Comparison of ENCODE assay signal across 15 cellular contexts in the genomic region with DNA sequence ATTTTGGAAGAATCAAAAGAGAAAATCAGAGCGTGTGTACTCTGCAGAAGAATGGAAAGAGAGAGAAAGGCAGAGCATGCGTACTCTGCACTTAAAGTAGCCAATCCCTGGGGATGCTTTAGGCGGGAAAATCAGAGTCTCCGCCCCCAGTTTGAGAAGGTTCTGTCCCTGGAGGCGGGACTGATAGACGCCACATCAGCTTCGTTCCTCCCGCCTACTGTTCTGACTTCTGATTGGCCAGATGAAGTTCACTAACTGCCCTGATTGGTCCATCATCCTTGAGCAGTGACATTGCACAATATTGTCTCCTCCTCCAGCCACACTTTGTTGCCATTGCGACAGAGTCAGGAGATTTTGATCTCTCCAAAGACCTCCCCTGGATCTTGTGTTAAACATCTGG. TPM values are rescaled to one million over a fixed set of nuclear protein-coding genes. Genes with fewer than 3 reads are reported as not detected.
DNase-seq lines count a peak whose midpoint lies in the region; ATAC-seq and TF ChIP-seq lines count a peak whose summit lies in the region.
"Had no signal": no experiment of that assay in that cellular context is flagged by ENCODE, and none has a peak within 500 bp of the region (broad histone marks: within the 10 kb centered on the region; RNA-seq: fewer than 3 reads in every experiment).

No MANE protein-coding gene starts in this region.

- 77 to 86% (median 79%) methylated on average over 9 of the region's 9 CpGs for WGBS in heart left ventricle, 4 donors
- 54 to 77% methylated on average over 9 of the region's 9 CpGs for WGBS in testis, 2 donors
- WGBS in stomach, 5 donors: 73 to 84% (median 80%) methylated on average over 9 of the region's 9 CpGs

- no peak for ATAC-seq in heart left ventricle
- no peak for ATAC-seq in WTC11
- ATAC-seq: activated naive CD8-positive, alpha-beta T cell treated with anti-CD3 and anti-CD28 coated beads, Interleukin-2, amount 50 U/mL, for 24 hours had no signal

- CTCF ChIA-PET in WTC11 (lab: Charles Lee): no interaction called here
- CTCF ChIA-PET in CD8-positive, alpha-beta memory T cell (lab: Charles Lee): no interaction called here

- H3K27ac ChIP-seq in heart left ventricle: no peak overlapping the region
- H3K27ac ChIP-seq in testis: no peak overlapping the region
- H3K27ac ChIP-seq in stomach: no peak overlapping the region
- no peak overlapping the region for H3K27ac ChIP-seq in CD8-positive, alpha-beta memory T cell (ENCODE audit: low read depth, low read length)

- TF ChIP-seq CTCF in heart left ventricle (IDR thresholded peaks at IDR 0.05) (no peak), WTC11 (IDR thresholded peaks at IDR 0.05) (no peak), testis (IDR thresholded peaks at IDR 0.05) (no peak), stomach (IDR thresholded peaks at IDR 0.05) (no peak)

- H3K36me3 ChIP-seq in heart left ventricle (no peaks in the 10 kb centered on the region), testis (ENCODE audit: low read depth, missing control alignments) (no peaks in the 10 kb centered on the region), stomach (no peaks in the 10 kb centered on the region)
- H3K36me3 ChIP-seq in CD8-positive, alpha-beta memory T cell (ENCODE audit: insufficient read depth, low read length): no peaks in the 10 kb centered on the region

- TF ChIP-seq POLR2A in heart left ventricle (IDR thresholded peaks at IDR 0.05) (no peak), testis (IDR thresholded peaks at IDR 0.05) (no peak), stomach (IDR thresholded peaks at IDR 0.05) (no peak)

- H3K4me1 Mint-ChIP-seq in WTC11: no peaks in the 10 kb centered on the region
- H3K4me1 Mint-ChIP-seq in CD8-positive, alpha-beta memory T cell: no peaks in the 10 kb centered on the region
- H3K4me1 Mint-ChIP-seq: activated naive CD8-positive, alpha-beta T cell treated with anti-CD3 and anti-CD28 coated beads, Interleukin-2, amount 50 U/mL, for 24 hours had no signal

- H3K9me3 Mint-ChIP-seq in WTC11: peaks cover 8% of the 10 kb centered on the region
- H3K9me3 Mint-ChIP-seq in CD8-positive, alpha-beta memory T cell: no peaks in the 10 kb centered on the region
- H3K9me3 Mint-ChIP-seq: activated naive CD8-positive, alpha-beta T cell treated with anti-CD3 and anti-CD28 coated beads, Interleukin-2, amount 50 U/mL, for 24 hours had no signal

- H3K4me3 ChIP-seq in heart left ventricle: no peak overlapping the region
- H3K4me3 ChIP-seq in testis: no peak overlapping the region
- no peak overlapping the region for H3K4me3 ChIP-seq in stomach
- no peak overlapping the region for H3K4me3 ChIP-seq in CD8-positive, alpha-beta memory T cell (ENCODE audit: low read length)

- intact Hi-C loops in heart left ventricle (cut with DNase I) (no loop called here), cardiac septum (cut with DNase I) (no loop called here), testis (cut with DNase I; ENCODE audit: low total_unique reads) (no loop called here), stomach (cut with DNase I; ENCODE audit: low total_unique reads) (no loop called here)

- peak in 3 of 5 donors; percentile 6 to 27 (median 11) for DNase-seq in heart left ventricle
- DNase-seq in cardiac septum (ENCODE audit: low spot score): no peak
- peak; percentile 4 for DNase-seq in KBM-7
- peak; percentile 13 for DNase-seq in WTC11 (ENCODE audit: low spot score)
- DNase-seq in testis: peak; percentile 14
- no peak for DNase-seq in stomach
- DNase-seq in NK-92 treated with Interleukin-12 subunit alpha and Interleukin-12 subunit beta, amount 100 ng/mL, for 24 hours (lab: John Stamatoyannopoulos, UW): no peak
- DNase-seq in CD8-positive, alpha-beta memory T cell: no peak
- DNase-seq: activated naive CD8-positive, alpha-beta T cell treated with anti-CD3 and anti-CD28 coated beads, Interleukin-2, amount 50 U/mL, for 24 hours; GF-D8; MM.1S; NCI-H446 treated with DMSO at 0.1 percent for 48 hours; posterior cingulate gyrus had no signal

- H3K27me3 ChIP-seq in heart left ventricle: no peaks in the 10 kb centered on the region
- no peaks in the 10 kb centered on the region for H3K27me3 ChIP-seq in testis
- no peaks in the 10 kb centered on the region for H3K27me3 ChIP-seq in stomach
- no peaks in the 10 kb centered on the region for H3K27me3 ChIP-seq in CD8-positive, alpha-beta memory T cell (ENCODE audit: insufficient read depth, low read length, poor library complexity, severe bottlenecking)

- TF ChIP-seq EP300 in stomach (IDR thresholded peaks at IDR 0.05): no peak

- H3K4me1 ChIP-seq in heart left ventricle: no peaks in the 10 kb centered on the region
- no peaks in the 10 kb centered on the region for H3K4me1 ChIP-seq in testis
- no peaks in the 10 kb centered on the region for H3K4me1 ChIP-seq in stomach
- no peaks in the 10 kb centered on the region for H3K4me1 ChIP-seq in CD8-positive, alpha-beta memory T cell (ENCODE audit: insufficient read depth, low read length)

- POLR2A ChIA-PET in WTC11 (lab: Charles Lee): no interaction called here
- POLR2A ChIA-PET in CD8-positive, alpha-beta memory T cell (lab: Charles Lee): no interaction called here

- peaks cover 6% of the 10 kb centered on the region for H3K27me3 Mint-ChIP-seq in WTC11 (ENCODE audit: low read depth)
- H3K27me3 Mint-ChIP-seq in CD8-positive, alpha-beta memory T cell: peaks cover 3 to 6% of the 10 kb centered on the region in 2 donors
- H3K27me3 Mint-ChIP-seq: activated naive CD8-positive, alpha-beta T cell treated with anti-CD3 and anti-CD28 coated beads, Interleukin-2, amount 50 U/mL, for 24 hours had no signal

- H3K4me3 Mint-ChIP-seq in WTC11: no peak overlapping the region
- no peak overlapping the region for H3K4me3 Mint-ChIP-seq in CD8-positive, alpha-beta memory T cell
- H3K4me3 Mint-ChIP-seq: activated naive CD8-positive, alpha-beta T cell treated with anti-CD3 and anti-CD28 coated beads, Interleukin-2, amount 50 U/mL, for 24 hours had no signal

- H3K36me3 Mint-ChIP-seq in WTC11: no peaks in the 10 kb centered on the region
- H3K36me3 Mint-ChIP-seq in CD8-positive, alpha-beta memory T cell: no peaks in the 10 kb centered on the region

- H3K9me3 ChIP-seq in heart left ventricle: no peaks in the 10 kb centered on the region
- no peaks in the 10 kb centered on the region for H3K9me3 ChIP-seq in testis
- H3K9me3 ChIP-seq in stomach: peaks cover 0 to 4% (median 0%) of the 10 kb centered on the region in 4 donors
- no peaks in the 10 kb centered on the region for H3K9me3 ChIP-seq in CD8-positive, alpha-beta memory T cell (ENCODE audit: low read length)

- in situ Hi-C loops in KBM-7 (cut with MboI; ENCODE audit: low pct_unique_long_range_greater_than_20kb, low sequenced_read_pairs): loop anchor here (25.0 kb wide), 2 partner anchors 92 to 158 kb away; partner anchors contain the start of gene SSX5

- no peak overlapping the region for H3K27ac Mint-ChIP-seq in WTC11
- H3K27ac Mint-ChIP-seq in CD8-positive, alpha-beta memory T cell: no peak overlapping the region
- H3K27ac Mint-ChIP-seq: activated naive CD8-positive, alpha-beta T cell treated with anti-CD3 and anti-CD28 coated beads, Interleukin-2, amount 50 U/mL, for 24 hours had no signal

TF ChIP-seq in WTC11, 78 proteins besides CTCF, POLR2A, EP300 and RAD21:
- TF ChIP-seq ZNF671 (CRISPR knock-in tag; IDR thresholded peaks at IDR 0.05) (no peak), NFYB (CRISPR knock-in tag; conservative IDR thresholded peaks at IDR 0.05; ENCODE audit: low read depth) (0 out of 2 replicates have a peak, but pooled peaks have one; percentile 29)

RNA-seq across cellular contexts. Expression of gene SSX1, which starts 23.8 kb away (rescaled TPM):
- total RNA-seq in heart left ventricle (not detected), cardiac septum (not detected), WTC11 (2021) (0.34 TPM in 1 of 3 replicates, not detected in the others), testis (10 to 100 TPM in 1 of 2 donors, 1 to 10 TPM in 1; 6.0 to 14.3 TPM), stomach (not detected)
- polyA plus RNA-seq in heart left ventricle (not detected), testis (ENCODE audit: insufficient read depth, low read depth, low replicate concordance) (11.0 TPM), stomach (not detected)
- not detected for total RNA-seq in CD8-positive, alpha-beta memory T cell
- polyA plus RNA-seq in CD8-positive, alpha-beta memory T cell: not detected
- total RNA-seq: mononuclear cell had no signal
- polyA plus RNA-seq: esophagus had no signal

Comparison
In these comparisons a context has a peak if more than half of its experiments do, and no peak if none do; other contexts are left out.
1. DNase-seq: peak in heart left ventricle (3 of 5), KBM-7 (single experiment), WTC11 (single experiment) and testis (single experiment); none in cardiac septum (single experiment), stomach (single experiment), NK-92 treated with Interleukin-12 subunit alpha and Interleukin-12 subunit beta, amount 100 ng/mL, for 24 hours (single experiment) and CD8-positive, alpha-beta memory T cell (0 of 5).